In the genomic region with DNA sequence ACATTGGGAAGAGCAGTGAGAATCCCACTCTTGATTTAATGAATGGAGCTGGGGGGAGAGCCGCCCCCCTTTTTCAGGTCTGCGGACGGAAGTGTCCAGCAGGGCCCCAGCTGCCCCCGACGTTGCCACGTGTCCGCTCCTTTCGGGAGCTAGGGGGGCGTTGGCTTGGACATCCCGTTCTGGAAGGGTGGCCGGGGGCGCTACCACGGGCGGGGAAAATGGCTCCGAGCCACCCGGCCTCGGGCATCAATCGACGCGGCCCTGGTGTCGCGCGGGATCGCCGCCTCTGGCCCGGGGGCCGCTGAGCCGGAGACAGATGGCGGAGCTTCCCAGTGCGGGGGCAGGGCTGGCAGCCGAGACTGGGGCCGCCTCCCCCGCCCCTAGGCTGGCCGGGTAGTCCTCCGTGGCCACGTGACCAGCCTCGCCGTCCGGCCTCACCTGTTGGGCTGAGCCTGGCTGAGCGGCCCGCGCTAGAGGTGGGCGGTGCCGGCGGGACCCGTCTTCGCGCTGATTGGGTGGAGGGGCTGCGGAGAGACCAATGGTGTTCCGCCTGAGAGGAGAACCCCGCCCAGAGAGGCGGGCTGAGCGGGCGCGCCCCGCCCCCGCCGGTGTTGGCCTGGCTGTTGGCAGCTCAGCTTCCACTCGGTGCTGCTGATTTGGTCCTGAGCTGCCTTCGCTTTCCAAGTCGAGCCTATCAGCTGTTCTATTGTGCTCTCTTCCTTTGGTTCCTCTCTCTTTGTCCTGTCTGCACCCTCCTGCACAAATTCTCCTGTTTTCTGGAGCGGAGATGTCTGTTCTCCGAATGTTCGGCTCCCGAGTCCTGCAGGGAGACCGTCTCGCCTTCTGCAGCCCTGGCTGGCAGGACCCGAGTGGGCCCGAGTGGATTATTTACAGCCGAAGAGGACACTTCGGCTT, we compare ENCODE assay signal across 9 cellular contexts. TPM values are rescaled to one million over a fixed set of nuclear protein-coding genes. Genes with fewer than 3 reads are reported as not detected.
A peak's percentile ranks its signal among the peaks of the same experiment; 100 is the strongest.
DNase-seq lines count a peak whose midpoint lies in the region; ATAC-seq and TF ChIP-seq lines count a peak whose summit lies in the region.
"Had no signal": no experiment of that assay in that cellular context is flagged by ENCODE, and none has a peak within 500 bp of the region (broad histone marks: within the 10 kb centered on the region; RNA-seq: fewer than 3 reads in every experiment).

No MANE protein-coding gene starts in this region.

- no peaks in the 10 kb centered on the region for H3K27me3 Mint-ChIP-seq in CD4-positive, alpha-beta memory T cell
- H3K27me3 Mint-ChIP-seq in mesothelial cell of epicardium (ENCODE audit: low read depth): peaks cover 49% of the 10 kb centered on the region

- H3K79me2 ChIP-seq in PC-9 (ENCODE audit: low read depth): no peaks in the 10 kb centered on the region

- no peak overlapping the region for H2AFZ ChIP-seq in PC-9

- no TSS peak for BruUV-seq in PC-9 (replicated peaks; lab: Mats Ljungman, UMichigan)

- CTCF ChIA-PET in CD4-positive, alpha-beta memory T cell (lab: Charles Lee; ENCODE audit: partially characterized antibody): interaction anchor here (0.6 to 1.1 kb wide), 5 partner anchors 9 to 712 kb away, joined by 3 to 4 read pairs (median 3); partner anchors contain the start of gene HS3ST3B1
- CTCF ChIA-PET in PC-9 (lab: Charles Lee): no interaction called here

- peaks cover 75% of the 10 kb centered on the region for H3K4me1 ChIP-seq in CD4-positive, alpha-beta memory T cell (ENCODE audit: insufficient read depth, low read length)
- H3K4me1 ChIP-seq in PC-9 (replicated peaks; ENCODE audit: insufficient read depth): no peaks in the 10 kb centered on the region

- H3K27me3 ChIP-seq in CD4-positive, alpha-beta memory T cell (ENCODE audit: insufficient read depth, low read length): no peaks in the 10 kb centered on the region
- peaks cover 7% of the 10 kb centered on the region; the same call in 1 of the 2 replicates for H3K27me3 ChIP-seq in PC-9 (ENCODE audit: insufficient read depth, low read depth)

- H3K36me3 ChIP-seq in CD4-positive, alpha-beta memory T cell (ENCODE audit: insufficient read depth, low read length): no peaks in the 10 kb centered on the region
- no peaks in the 10 kb centered on the region for H3K36me3 ChIP-seq in PC-9 (ENCODE audit: low read depth)

- H3K4me3 Mint-ChIP-seq in CD4-positive, alpha-beta memory T cell: peak overlapping the region; percentile 76 to 90 (median 82)
- H3K4me3 Mint-ChIP-seq in mesothelial cell of epicardium: peak overlapping the region; percentile 88

- H3K36me3 Mint-ChIP-seq in CD4-positive, alpha-beta memory T cell: peaks cover 25 to 48% of the 10 kb centered on the region in 2 donors
- H3K36me3 Mint-ChIP-seq in mesothelial cell of epicardium: no peaks in the 10 kb centered on the region

- H3K27ac ChIP-seq in CD4-positive, alpha-beta memory T cell (ENCODE audit: low read depth, low read length): peak overlapping the region; percentile 47
- H3K27ac ChIP-seq in PC-9: no peak overlapping the region
- H3K27ac ChIP-seq: HL-60 had no signal

- no peaks in the 10 kb centered on the region for H3K9me2 ChIP-seq in PC-9 (ENCODE audit: insufficient read depth)

- DNase-seq in CD4-positive, alpha-beta memory T cell: peak; percentile 90 to 93 (median 92)
- DNase-seq in NCI-H69 (lab: John Stamatoyannopoulos, UW) (peak; percentile 89), activated T-cell treated with anti-CD3 and anti-CD28 coated beads for 4 hours (peak; percentile 87), epidermal melanocyte (ENCODE audit: insufficient read length, low spot score) (peak; percentile 80), mesothelial cell of epicardium (ENCODE audit: low spot score in 2 of 2, unreplicated experiment in 2 of 2) (peak; percentile 88 to 98), PC-9 (no peak)
- DNase-seq in stimulated activated CD8-positive, alpha-beta memory T cell treated with anti-CD3 and anti-CD28 coated beads, Interleukin-12 subunit alpha, Interleukin-12 subunit beta, amount 100 ng/mL, for 1 hour (ENCODE audit: low read depth): peak; percentile 80

- TF ChIP-seq CTCF in mesothelial cell of epicardium (IDR thresholded peaks at IDR 0.05; ENCODE audit: unreplicated experiment) (no peak), PC-9 (conservative IDR thresholded peaks at IDR 0.05) (no peak)

- H3K4me3 ChIP-seq in CD4-positive, alpha-beta memory T cell (ENCODE audit: low read length in 2 of 2): peak overlapping the region in 1 of 2 donors; percentile 52
- no peak overlapping the region for H3K4me3 ChIP-seq in PC-9

- intact Hi-C loops in CD4-positive, alpha-beta memory T cell (cut with micrococcal nuclease): loop anchor here (1.0 kb wide), 1 partner anchor 8 kb away; the partner anchor contains the start of gene HS3ST3B1
- intact Hi-C loops in PC-9 (cut with micrococcal nuclease; ENCODE audit: unreplicated experiment): no loop called here

- H3K27ac Mint-ChIP-seq in CD4-positive, alpha-beta memory T cell: peak overlapping the region; percentile 17 to 86 (median 69)
- peak overlapping the region; percentile 84 for H3K27ac Mint-ChIP-seq in mesothelial cell of epicardium

- peaks cover 0 to 3% (median 0%) of the 10 kb centered on the region in 8 donors for H3K9me3 Mint-ChIP-seq in CD4-positive, alpha-beta memory T cell
- H3K9me3 Mint-ChIP-seq in mesothelial cell of epicardium: no peaks in the 10 kb centered on the region

- no peaks in the 10 kb centered on the region for H3F3A ChIP-seq in PC-9 (ENCODE audit: insufficient read depth, low read depth)

- H3K9me3 ChIP-seq in CD4-positive, alpha-beta memory T cell (ENCODE audit: control insufficient read depth in 1 of 2, low read length in 2 of 2): no peaks in the 10 kb centered on the region
- H3K9me3 ChIP-seq in PC-9 (ENCODE audit: insufficient read depth, low read depth): no peaks in the 10 kb centered on the region

- peak; percentile 86 for ATAC-seq in HG02623 (IDR thresholded peaks at IDR 0.05; ENCODE audit: unreplicated experiment)

- no peak overlapping the region for H3K4me2 ChIP-seq in PC-9

- POLR2A ChIA-PET in CD4-positive, alpha-beta memory T cell (lab: Charles Lee; ENCODE audit: partially characterized antibody): interaction anchor here (1.0 to 1.6 kb wide), 9 partner anchors 9 to 119 kb away, joined by 3 to 17 read pairs (median 5); partner anchors contain the start of gene HS3ST3B1
- POLR2A ChIA-PET in PC-9 (lab: Charles Lee; ENCODE audit: unreplicated experiment): no interaction called here

- peaks cover 57 to 87% (median 70%) of the 10 kb centered on the region in 4 donors for H3K4me1 Mint-ChIP-seq in CD4-positive, alpha-beta memory T cell
- peaks cover 33% of the 10 kb centered on the region for H3K4me1 Mint-ChIP-seq in mesothelial cell of epicardium

- H4K20me1 ChIP-seq in PC-9 (ENCODE audit: insufficient read depth): no peaks in the 10 kb centered on the region

RNA-seq across cellular contexts. Expression of gene HS3ST3B1, which starts 8.3 kb away (rescaled TPM):
- 10 to 100 TPM; 38.8 to 40.5 TPM for total RNA-seq in CD4-positive, alpha-beta memory T cell
- polyA plus RNA-seq in CD4-positive, alpha-beta memory T cell: 10 to 100 TPM in 1 of 2 donors, 1 to 10 TPM in 1; 6.0 to 12.4 TPM
- 8.7 to 9.8 TPM (median 8.7 TPM) in 3 replicates for total RNA-seq in mesothelial cell of epicardium
- not detected in 2 replicates for total RNA-seq in PC-9 (2021)

Comparison
In these comparisons a context has a peak if more than half of its experiments do, and no peak if none do; other contexts are left out.
1. DNase-seq: peak in CD4-positive, alpha-beta memory T cell (5 of 5), NCI-H69 (single experiment), activated T-cell treated with anti-CD3 and anti-CD28 coated beads for 4 hours (single experiment), epidermal melanocyte (single experiment), mesothelial cell of epicardium (2 of 2) and stimulated activated CD8-positive, alpha-beta memory T cell treated with anti-CD3 and anti-CD28 coated beads, Interleukin-12 subunit alpha, Interleukin-12 subunit beta, amount 100 ng/mL, for 1 hour (single experiment); none in PC-9 (0 of 2).